12 cellular contexts compared by ENCODE assay signal in genomic region chr12:5466521-5466960, GRCh38. TPM values are rescaled to one million over a fixed set of nuclear protein-coding genes. Genes with fewer than 3 reads are reported as not detected.
"Had no signal": no experiment of that assay in that cellular context is flagged by ENCODE, and none has a peak within 500 bp of the region (broad histone marks: within the 10 kb centered on the region; RNA-seq: fewer than 3 reads in every experiment).

No MANE protein-coding gene starts in this region.

- H3K9me3 ChIP-seq: ovary, stomach, testis had no signal

- DNase-seq: activated CD4-positive, alpha-beta T cell treated with anti-CD3 and anti-CD28 coated beads, Interleukin-2, amount 10 ng/mL, durations not matched to agents 7 days and 5 days; activated CD8-positive, alpha-beta memory T cell treated with anti-CD3 and anti-CD28 coated beads for 24 hours; activated naive CD8-positive, alpha-beta T cell treated with anti-CD3 and anti-CD28 coated beads, Interleukin-2, amount 10 ng/mL, durations not matched to agents 7 days and 5 days; anterior cingulate cortex; naive thymus-derived CD4-positive, alpha-beta T cell; ovary; stimulated activated CD4-positive, alpha-beta T cell treated with anti-CD3 and anti-CD28 coated beads, Interleukin-1b, Interleukin-23, amount 100 ng/mL, for 48 hours; stomach; SW 1271; testis had no signal

- H3K4me3 ChIP-seq: ovary, stomach, testis had no signal

- H3K36me3 ChIP-seq: ovary, stomach had no signal

- H3K27me3 ChIP-seq: ovary, stomach, testis had no signal

- H3K4me1 ChIP-seq: stomach, testis had no signal

- H3K27ac ChIP-seq: ovary, stomach, testis had no signal

RNA-seq across cellular contexts. Expression of gene NTF3, which starts 34.6 kb away (rescaled TPM):
- total RNA-seq: activated CD4-positive, alpha-beta T cell treated with anti-CD3 and anti-CD28 coated beads, Interleukin-2, amount 10 ng/mL, durations not matched to agents 7 days and 5 days; activated naive CD8-positive, alpha-beta T cell treated with anti-CD3 and anti-CD28 coated beads, Interleukin-2, amount 10 ng/mL, durations not matched to agents 7 days and 5 days; mononuclear cell; naive thymus-derived CD4-positive, alpha-beta T cell; T-helper 2 cell treated with Interferon-gamma antibody and Interleukin-4, amounts not matched to agents 100 ng/mL and 5 ng/mL, for 36 hours had no signal
- polyA plus RNA-seq: naive thymus-derived CD4-positive, alpha-beta T cell had no signal
